Comparison of ENCODE assay signal across 18 cellular contexts in the genomic region with DNA sequence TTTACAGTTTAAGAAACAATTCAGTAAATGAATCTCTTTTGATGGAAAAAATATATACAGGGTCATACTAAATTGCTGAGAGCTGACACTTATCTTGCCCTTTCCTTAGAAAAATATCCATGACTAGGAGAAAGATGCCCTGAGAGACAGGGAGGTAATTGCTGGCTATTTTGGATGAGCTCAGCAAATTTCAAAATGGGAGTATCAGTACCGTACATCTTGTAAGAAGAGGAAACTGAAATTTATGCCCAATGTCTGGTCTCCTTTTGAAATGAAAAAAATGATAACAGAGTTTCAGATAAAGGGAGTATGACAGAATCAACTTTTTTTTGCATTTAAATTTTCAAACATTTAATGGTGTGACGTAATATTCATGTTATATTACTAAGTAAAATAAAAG.
DNase-seq lines count a peak whose midpoint lies in the region; ATAC-seq and TF ChIP-seq lines count a peak whose summit lies in the region.
"Had no signal": no experiment of that assay in that cellular context is flagged by ENCODE, and none has a peak within 500 bp of the region (broad histone marks: within the 10 kb centered on the region; RNA-seq: fewer than 3 reads in every experiment).

No MANE protein-coding gene starts in this region.

- H3K27ac Mint-ChIP-seq in GM23338 (no peak overlapping the region), nephron (peak overlapping the region; percentile 45 to 95 (median 74))
- H3K27ac Mint-ChIP-seq: B cell; CD4-positive, CD25-positive, alpha-beta regulatory T cell; CD8-positive, alpha-beta T cell had no signal

- H3K4ac ChIP-seq in IMR-90 (ENCODE audit: low read depth, low read length): no peak overlapping the region

- no peak overlapping the region for H3K4me3 Mint-ChIP-seq in GM23338
- no peak overlapping the region for H3K4me3 Mint-ChIP-seq in nephron
- H3K4me3 Mint-ChIP-seq: B cell; CD4-positive, CD25-positive, alpha-beta regulatory T cell; CD8-positive, alpha-beta T cell had no signal

- H3K79me1 ChIP-seq in IMR-90 (ENCODE audit: low read depth in 1 of 2, low read length in 2 of 2): no peaks in the 10 kb centered on the region

- H3K9ac ChIP-seq in IMR-90 (ENCODE audit: low read depth, low read length): no peak overlapping the region
- H3K9ac ChIP-seq: BLaER1 had no signal

- H3K9me2 ChIP-seq in GM23338 (ENCODE audit: insufficient read depth): no peaks in the 10 kb centered on the region

- dilution Hi-C loops in IMR-90 (cut with HindIII; ENCODE audit: low sequenced_read_pairs, unreplicated experiment): no loop called here

- TF ChIP-seq RAD21 in IMR-90 (IDR thresholded peaks at IDR 0.05; ENCODE audit: low read length): no peak

- H3K27ac ChIP-seq in GM23338 (ENCODE audit: low read depth) (no peak overlapping the region), IMR-90 (ENCODE audit: insufficient read depth, low read length) (no peak overlapping the region), gastrocnemius medialis (no peak overlapping the region)
- H3K27ac ChIP-seq: BLaER1, C4-2B had no signal

- WGBS in IMR-90 (ENCODE audit: extremely low coverage in 2 of 2, insufficient read length in 1 of 2), 2 experiments: no CpG with 5 or more reads among the region's 2 CpGs

- H4K8ac ChIP-seq in IMR-90 (ENCODE audit: low read depth in 2 of 2, low read length in 2 of 2): no peak overlapping the region

- no peak overlapping the region for H4K5ac ChIP-seq in IMR-90 (ENCODE audit: low read depth, low read length)

- no peak overlapping the region for H2BK120ac ChIP-seq in IMR-90 (ENCODE audit: low read depth, low read length)

- TF ChIP-seq CTCF in GM23338 (conservative IDR thresholded peaks at IDR 0.05; ENCODE audit: low read depth in 2 of 2): no peak
- TF ChIP-seq CTCF in IMR-90 (conservative IDR thresholded peaks at IDR 0.05; ENCODE audit: low read depth, low read length): no peak
- TF ChIP-seq CTCF in nephron (IDR thresholded peaks at IDR 0.05; ENCODE audit: unreplicated experiment in 3 of 3): no peak
- TF ChIP-seq CTCF in gastrocnemius medialis (IDR thresholded peaks at IDR 0.05 in 4 of 5, conservative IDR thresholded peaks at IDR 0.05 in 1 of 5): no peak

- H2AK9ac ChIP-seq in IMR-90 (replicated peaks; ENCODE audit: low read depth, low read length, poor library complexity): no peak overlapping the region

- ATAC-seq in GM23338: no peak
- ATAC-seq in IMR-90 (ENCODE audit: low read depth): no peak
- ATAC-seq in gastrocnemius medialis: no peak
- ATAC-seq: CD8-positive, alpha-beta T cell had no signal

- H3K27me3 ChIP-seq in GM23338 (ENCODE audit: insufficient read depth) (no peaks in the 10 kb centered on the region), IMR-90 (ENCODE audit: control insufficient read depth, insufficient read depth, low read length) (no peaks in the 10 kb centered on the region), gastrocnemius medialis (no peaks in the 10 kb centered on the region)
- H3K27me3 ChIP-seq: BLaER1 had no signal

- H3K18ac ChIP-seq in IMR-90 (ENCODE audit: low read depth, low read length): no peak overlapping the region

- no peak for DNase-seq in GM23338 (ENCODE audit: low spot score)
- no peak for DNase-seq in IMR-90
- DNase-seq in OCI-M1 (lab: John Stamatoyannopoulos, UW): peak; percentile 7
- DNase-seq in T-helper 9 cell: no peak
- no peak for DNase-seq in NCI-H128 (lab: John Stamatoyannopoulos, UW; ENCODE audit: unreplicated experiment)
- DNase-seq in gastrocnemius medialis: no peak
- DNase-seq: Caco-2; CD4-positive, CD25-positive, alpha-beta regulatory T cell; CD8-positive, alpha-beta T cell; DMS153; DND-41; GOT3; H7; HCEC 1CT had no signal

- H3K36me3 ChIP-seq in GM23338 (ENCODE audit: insufficient read depth) (no peaks in the 10 kb centered on the region), IMR-90 (ENCODE audit: control insufficient read depth, insufficient read depth, low read length) (no peaks in the 10 kb centered on the region), gastrocnemius medialis (no peaks in the 10 kb centered on the region)
- H3K36me3 ChIP-seq: BLaER1 had no signal

- no peak overlapping the region for H2AK5ac ChIP-seq in IMR-90 (ENCODE audit: low read depth, low read length)

- 0 out of 2 replicates have a peak overlapping the region, but pooled peaks have one; percentile 29 for H2AFZ ChIP-seq in GM23338
- H2AFZ ChIP-seq in IMR-90 (replicated peaks; ENCODE audit: low read length, poor library complexity): no peak overlapping the region

- H3K9me3 Mint-ChIP-seq in GM23338: no peaks in the 10 kb centered on the region
- no peaks in the 10 kb centered on the region for H3K9me3 Mint-ChIP-seq in nephron

- no peak overlapping the region for H4K91ac ChIP-seq in IMR-90 (ENCODE audit: insufficient read depth, low read depth, low read length)

- H3K9me3 ChIP-seq in IMR-90 (ENCODE audit: control insufficient read depth, insufficient read depth, low read length) (peaks cover 7% of the 10 kb centered on the region), gastrocnemius medialis (no peaks in the 10 kb centered on the region)
- H3K9me3 ChIP-seq: BLaER1, Caco-2 had no signal

- no peak overlapping the region for H3K4me3 ChIP-seq in GM23338
- no peak overlapping the region for H3K4me3 ChIP-seq in IMR-90 (ENCODE audit: insufficient read depth, low read depth, low read length)
- H3K4me3 ChIP-seq in gastrocnemius medialis: no peak overlapping the region
- H3K4me3 ChIP-seq: BLaER1 had no signal

- no peaks in the 10 kb centered on the region for H3K9me1 ChIP-seq in IMR-90 (ENCODE audit: insufficient read depth, low read length)

- H3K23ac ChIP-seq in IMR-90 (ENCODE audit: low read depth, low read length): no peak overlapping the region

- CTCF ChIA-PET in IMR-90 (lab: Yijun Ruan, JAX): no interaction called here

- no peak overlapping the region for H3K56ac ChIP-seq in IMR-90 (ENCODE audit: extremely low read depth, insufficient read depth, low read length)

- no peak overlapping the region for H3K14ac ChIP-seq in IMR-90 (replicated peaks; ENCODE audit: low read depth, low read length)

- no peak overlapping the region for H2BK15ac ChIP-seq in IMR-90 (ENCODE audit: low read depth, low read length)

- intact Hi-C loops in IMR-90 (cut with micrococcal nuclease) (no loop called here), gastrocnemius medialis (cut with DNase I; ENCODE audit: low total_unique reads) (no loop called here)

- TF ChIP-seq POLR2A in IMR-90 (IDR thresholded peaks at IDR 0.05; ENCODE audit: low read depth, low read length) (no peak), gastrocnemius medialis (IDR thresholded peaks at IDR 0.05) (no peak)

- in situ Hi-C loops in IMR-90 (cut with MboI; ENCODE audit: low sequenced_read_pairs) (no loop called here), gastrocnemius medialis (cut with MboI; ENCODE audit: low sequenced_read_pairs in 4 of 4) (no loop called here)

- POLR2A ChIA-PET in IMR-90 (lab: Charles Lee; ENCODE audit: unreplicated experiment): no interaction called here

- no peaks in the 10 kb centered on the region for H4K20me1 ChIP-seq in GM23338 (replicated peaks; ENCODE audit: insufficient read depth)
- H4K20me1 ChIP-seq in IMR-90 (ENCODE audit: insufficient read depth, low read length): no peaks in the 10 kb centered on the region
- H4K20me1 ChIP-seq: BLaER1 had no signal

- H3K27me3 Mint-ChIP-seq in GM23338 (ENCODE audit: insufficient read depth, low read depth, poor library complexity) (peaks cover 2% of the 10 kb centered on the region), nephron (ENCODE audit: low read depth) (no peaks in the 10 kb centered on the region)
- H3K27me3 Mint-ChIP-seq: B cell; CD4-positive, CD25-positive, alpha-beta regulatory T cell had no signal

- no peaks in the 10 kb centered on the region for H3K36me3 Mint-ChIP-seq in GM23338 (ENCODE audit: low read depth)
- no peaks in the 10 kb centered on the region for H3K36me3 Mint-ChIP-seq in nephron (ENCODE audit: low read depth)
- H3K36me3 Mint-ChIP-seq: CD4-positive, CD25-positive, alpha-beta regulatory T cell; CD8-positive, alpha-beta T cell had no signal

- H3K4me1 ChIP-seq in GM23338 (ENCODE audit: insufficient read depth) (no peaks in the 10 kb centered on the region), IMR-90 (ENCODE audit: control insufficient read depth, insufficient read depth, low read length) (no peaks in the 10 kb centered on the region), gastrocnemius medialis (no peaks in the 10 kb centered on the region)
- H3K4me1 ChIP-seq: BLaER1 had no signal

- BruUV-seq in IMR-90 (replicated peaks; lab: Mats Ljungman, UMichigan): no TSS peak

- H3K4me2 ChIP-seq in GM23338 (no peak overlapping the region), IMR-90 (ENCODE audit: low read depth, low read length) (no peak overlapping the region)
- H3K4me2 ChIP-seq: BLaER1 had no signal

- no peak overlapping the region for H2BK5ac ChIP-seq in IMR-90 (ENCODE audit: low read depth, low read length, poor library complexity, severe bottlenecking)

- H3K4me1 Mint-ChIP-seq in GM23338 (peaks cover 2% of the 10 kb centered on the region; the same call in 2 of the 3 replicates), nephron (peaks cover 16% of the 10 kb centered on the region)
- H3K4me1 Mint-ChIP-seq: B cell; CD4-positive, CD25-positive, alpha-beta regulatory T cell had no signal

- no peaks in the 10 kb centered on the region for H3K79me2 ChIP-seq in GM23338 (replicated peaks; ENCODE audit: insufficient read depth)

- H3F3A ChIP-seq in GM23338 (replicated peaks; ENCODE audit: low read depth): no peaks in the 10 kb centered on the region

- H2BK20ac ChIP-seq in IMR-90 (ENCODE audit: low read depth, low read length): no peak overlapping the region

TF ChIP-seq in GM23338, 12 proteins besides CTCF, POLR2A, EP300 and RAD21:
- TF ChIP-seq ZNF331 (CRISPR knock-in tag; IDR thresholded peaks at IDR 0.05; ENCODE audit: low read depth): no peak

TF ChIP-seq in IMR-90, 13 proteins besides CTCF, POLR2A, EP300 and RAD21:
- TF ChIP-seq RCOR1 (IDR thresholded peaks at IDR 0.05; ENCODE audit: insufficient replicate concordance, low read length): no peak
- no peak for TF ChIP-seq BHLHE40 (IDR thresholded peaks at IDR 0.05; ENCODE audit: low read depth, low read length)
- peak; percentile 55 for TF ChIP-seq MAFK (IDR thresholded peaks at IDR 0.05; ENCODE audit: low read depth, low read length)
